ENCODE assay signal across 14 cellular contexts in the genomic region with DNA sequence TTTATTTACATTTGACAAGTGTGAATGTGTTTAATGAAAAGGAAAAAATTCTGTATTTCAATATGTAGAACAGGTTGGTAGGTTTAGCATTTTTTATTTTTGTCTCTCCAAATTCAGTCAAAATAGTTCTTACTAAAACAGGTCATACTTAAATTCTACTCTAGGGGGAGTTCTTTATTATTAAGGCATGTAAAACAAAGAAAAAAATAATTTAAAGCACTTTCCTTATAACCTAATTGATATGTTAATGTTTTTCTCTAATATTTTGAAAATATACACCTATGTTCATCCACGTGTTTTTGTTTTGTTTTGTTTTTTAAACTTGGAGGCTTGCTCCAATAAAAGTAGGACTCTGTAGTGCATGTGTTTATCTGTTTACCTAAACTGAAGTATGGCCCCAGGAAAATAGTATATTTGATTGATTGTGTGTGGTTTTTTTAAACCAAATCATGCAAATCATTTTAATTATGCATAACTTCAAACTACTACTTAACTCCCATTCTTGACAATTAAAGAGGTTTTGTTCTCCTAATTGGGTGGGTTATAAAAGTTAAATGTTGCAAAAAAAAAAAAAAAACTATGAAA.
DNase-seq lines count a peak whose midpoint lies in the region; ATAC-seq, FAIRE-seq and TF ChIP-seq lines count a peak whose summit lies in the region.
"Had no signal": no experiment of that assay in that cellular context is flagged by ENCODE, and none has a peak within 500 bp of the region (broad histone marks: within the 10 kb centered on the region; RNA-seq: fewer than 3 reads in every experiment).

No MANE protein-coding gene starts in this region.

- H3K9ac ChIP-seq in astrocyte (ENCODE audit: low read length) = no peak overlapping the region
- H3K9ac ChIP-seq in kidney (ENCODE audit: low read length in 2 of 2) = no peak overlapping the region
- no peak overlapping the region for H3K9ac ChIP-seq in colonic mucosa (ENCODE audit: low read depth in 2 of 2, low read length in 2 of 2)

- no peak for TF ChIP-seq CTCF in astrocyte (IDR thresholded peaks at IDR 0.05; ENCODE audit: insufficient read depth, low read depth, low read length)
- no peak for TF ChIP-seq CTCF in kidney (IDR thresholded peaks at IDR 0.05; ENCODE audit: borderline replicate concordance, extremely low read depth, insufficient read depth)
- no peak for TF ChIP-seq CTCF in colonic mucosa (IDR thresholded peaks at IDR 0.05)

- intact Hi-C loops in kidney (cut with DNase I) = no loop called here
- intact Hi-C loops in colonic mucosa (cut with DNase I) = no loop called here

- DNase-seq in AML-193 (lab: John Stamatoyannopoulos, UW) = peak; percentile 2 to 3
- peak; percentile 3 for DNase-seq in HCEC 1CT
- DNase-seq in astrocyte (ENCODE audit: low read depth) = peak; percentile 1
- no peak for DNase-seq in kidney
- no peak for DNase-seq in amniotic stem cell (lab: John Stamatoyannopoulos, UW)
- DNase-seq in colonic mucosa = no peak
- no peak for DNase-seq in cerebellum (ENCODE audit: low spot score)
- DNase-seq: activated CD8-positive, alpha-beta T cell treated with anti-CD3 and anti-CD28 coated beads, Interleukin-2, amount 10 ng/mL, durations not matched to agents 7 days and 5 days; effector CD8-positive, alpha-beta T cell; NCI-H1417 treated with DMSO at 0.1 percent for 48 hours; T-helper 17 cell had no signal

- no peak overlapping the region for H3K4me2 ChIP-seq in astrocyte (ENCODE audit: low read length)

- H3K4me1 ChIP-seq in astrocyte (ENCODE audit: insufficient read depth, low read length) = no peaks in the 10 kb centered on the region
- no peaks in the 10 kb centered on the region for H3K4me1 ChIP-seq in kidney (ENCODE audit: control insufficient read depth in 1 of 2, insufficient read depth in 1 of 2, low read depth in 1 of 2, low read length in 2 of 2)
- H3K4me1 ChIP-seq in colonic mucosa = no peaks in the 10 kb centered on the region

- H3K36me3 ChIP-seq in astrocyte (ENCODE audit: insufficient read depth, low read length) (no peaks in the 10 kb centered on the region), kidney (ENCODE audit: control insufficient read depth in 1 of 2, insufficient read depth in 2 of 2, low read length in 2 of 2) (no peaks in the 10 kb centered on the region), colonic mucosa (no peaks in the 10 kb centered on the region)

- no peaks in the 10 kb centered on the region for H3K36me3 Mint-ChIP-seq in astrocyte (ENCODE audit: low read depth, unreplicated experiment)

- ATAC-seq in HG03469 (IDR thresholded peaks at IDR 0.05; ENCODE audit: unreplicated experiment) = no peak
- ATAC-seq: activated CD8-positive, alpha-beta T cell treated with anti-CD3 and anti-CD28 coated beads, Interleukin-2, amount 10 ng/mL, durations not matched to agents 7 days and 5 days; T-helper 17 cell had no signal

- no peaks in the 10 kb centered on the region for H3K79me2 ChIP-seq in astrocyte (ENCODE audit: insufficient read depth, low read length)

- FAIRE-seq in astrocyte (lab: Jason Lieb, UNC) (peak; percentile 97), kidney (lab: Jason Lieb, UNC) (peak; percentile 95)

- H3K9me3 ChIP-seq in astrocyte (ENCODE audit: insufficient read depth, low read depth, low read length) (no peaks in the 10 kb centered on the region), kidney (ENCODE audit: control insufficient read depth in 1 of 2, low read length in 2 of 2) (no peaks in the 10 kb centered on the region), colonic mucosa (no peaks in the 10 kb centered on the region)

- no peaks in the 10 kb centered on the region for H3K4me1 Mint-ChIP-seq in astrocyte (ENCODE audit: low read depth, unreplicated experiment)
- H3K4me1 Mint-ChIP-seq: T-helper 17 cell had no signal

- no peaks in the 10 kb centered on the region for H3K9me3 Mint-ChIP-seq in astrocyte (ENCODE audit: unreplicated experiment)

- no peak overlapping the region for H3K4me3 Mint-ChIP-seq in astrocyte (ENCODE audit: unreplicated experiment)
- H3K4me3 Mint-ChIP-seq: activated CD8-positive, alpha-beta T cell treated with anti-CD3 and anti-CD28 coated beads, Interleukin-2, amount 10 ng/mL, durations not matched to agents 7 days and 5 days; activated naive CD8-positive, alpha-beta T cell; T-helper 17 cell had no signal

- H4K20me1 ChIP-seq in astrocyte (ENCODE audit: insufficient read depth, low read length) = no peaks in the 10 kb centered on the region

- no peaks in the 10 kb centered on the region for H3K27me3 Mint-ChIP-seq in astrocyte (ENCODE audit: low read depth, unreplicated experiment)
- H3K27me3 Mint-ChIP-seq: activated naive CD8-positive, alpha-beta T cell; T-helper 17 cell had no signal

- no peak overlapping the region for H3K4me3 ChIP-seq in astrocyte (ENCODE audit: insufficient read depth, low read depth, low read length)
- H3K4me3 ChIP-seq in kidney (ENCODE audit: low read length in 2 of 2) = no peak overlapping the region
- no peak overlapping the region for H3K4me3 ChIP-seq in colonic mucosa

- no peak overlapping the region for H3K27ac ChIP-seq in astrocyte (ENCODE audit: low read depth, low read length)
- no peak overlapping the region for H3K27ac ChIP-seq in kidney (ENCODE audit: low read depth in 2 of 2, low read length in 2 of 2)
- no peak overlapping the region for H3K27ac ChIP-seq in colonic mucosa
- H3K27ac ChIP-seq: HL-60 had no signal

- no peak overlapping the region for H3K27ac Mint-ChIP-seq in astrocyte (ENCODE audit: unreplicated experiment)
- H3K27ac Mint-ChIP-seq: activated CD8-positive, alpha-beta T cell treated with anti-CD3 and anti-CD28 coated beads, Interleukin-2, amount 10 ng/mL, durations not matched to agents 7 days and 5 days; activated naive CD8-positive, alpha-beta T cell; T-helper 17 cell had no signal

- no peak overlapping the region for H2AFZ ChIP-seq in astrocyte (ENCODE audit: low read depth, low read length)

- no peaks in the 10 kb centered on the region for H3K27me3 ChIP-seq in astrocyte (ENCODE audit: insufficient read depth, low read length)
- H3K27me3 ChIP-seq in colonic mucosa = no peaks in the 10 kb centered on the region

Comparison
In these comparisons a context has a peak if more than half of its experiments do, and no peak if none do; other contexts are left out.
1. DNase-seq: peak in AML-193 (2 of 2), HCEC 1CT (single experiment) and astrocyte (single experiment); none in kidney (single experiment), amniotic stem cell (single experiment), colonic mucosa (single experiment) and cerebellum (single experiment).